16 cellular contexts compared by ENCODE assay signal in the genomic region with DNA sequence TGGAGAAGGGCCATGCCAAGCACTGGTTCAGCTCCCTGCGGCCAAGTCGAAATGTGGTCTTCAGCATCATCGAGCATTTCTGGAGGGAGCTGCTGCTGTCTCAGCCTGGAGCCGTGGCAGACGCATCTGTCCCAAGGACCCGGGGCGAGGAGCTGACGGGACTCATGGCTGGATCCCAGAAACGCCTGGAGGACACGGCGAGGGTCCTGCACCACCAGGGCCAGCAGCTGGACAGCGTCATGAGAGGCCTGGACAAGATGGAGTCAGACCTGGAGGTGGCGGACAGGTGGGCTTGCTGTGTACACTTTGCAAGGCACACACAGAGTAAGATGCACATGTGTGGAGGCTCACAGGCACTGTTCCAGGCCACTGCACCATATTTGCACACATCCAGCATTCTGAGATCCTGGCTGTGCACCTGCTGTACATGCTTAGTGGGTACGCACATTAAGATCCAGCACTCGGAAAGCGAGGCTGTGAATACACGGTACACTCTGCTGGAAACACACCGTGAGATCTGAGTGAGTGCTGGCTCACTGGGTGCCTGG. TPM values are rescaled to one million over a fixed set of nuclear protein-coding genes. Genes with fewer than 3 reads are reported as not detected.
DNase-seq lines count a peak whose midpoint lies in the region; ATAC-seq and TF ChIP-seq lines count a peak whose summit lies in the region.
"Had no signal": no experiment of that assay in that cellular context is flagged by ENCODE, and none has a peak within 500 bp of the region (broad histone marks: within the 10 kb centered on the region; RNA-seq: fewer than 3 reads in every experiment).

No MANE protein-coding gene starts in this region.

- POLR2A ChIA-PET in activated CD4-positive, alpha-beta memory T cell treated with anti-CD3 and anti-CD28 coated beads, Interleukin-2, amount 10 ng/mL, durations not matched to agents 7 days and 5 days (lab: Charles Lee) = interaction anchor here (0.7 to 1.3 kb wide), 3 partner anchors 13 to 334 kb away, joined by 3 to 5 read pairs (median 4); a partner anchor contains a TSS

- intact Hi-C loops in left ventricle myocardium inferior (cut with micrococcal nuclease) (no loop called here), left ventricle myocardium superior (cut with micrococcal nuclease) (no loop called here), esophagus muscularis mucosa (cut with DNase I) (no loop called here), transverse colon (cut with DNase I; ENCODE audit: low total_unique reads) (no loop called here)

- TF ChIP-seq CTCF in left ventricle myocardium inferior (IDR thresholded peaks at IDR 0.05; ENCODE audit: borderline replicate concordance) (no peak), esophagus muscularis mucosa (IDR thresholded peaks at IDR 0.05) (no peak), transverse colon (IDR thresholded peaks at IDR 0.05) (no peak), MM.1S (IDR thresholded peaks at IDR 0.05; ENCODE audit: low read length) (no peak), omental fat pad (IDR thresholded peaks at IDR 0.05) (no peak)

- H3K4me1 ChIP-seq in left ventricle myocardium inferior = peaks cover 56% of the 10 kb centered on the region
- H3K4me1 ChIP-seq in esophagus muscularis mucosa = peaks cover 36 to 87% (median 69%) of the 10 kb centered on the region in 4 donors
- H3K4me1 ChIP-seq in transverse colon = peaks cover 12 to 34% (median 19%) of the 10 kb centered on the region in 4 donors
- H3K4me1 ChIP-seq in MM.1S (ENCODE audit: low read length) = no peaks in the 10 kb centered on the region

- H3K79me2 ChIP-seq in MM.1S (ENCODE audit: low read length) = peaks cover 60% of the 10 kb centered on the region

- no peak overlapping the region for H3K9ac ChIP-seq in MM.1S (ENCODE audit: low read length)

- H3K36me3 Mint-ChIP-seq in activated CD4-positive, alpha-beta memory T cell treated with anti-CD3 and anti-CD28 coated beads, Interleukin-2, amount 10 ng/mL, durations not matched to agents 7 days and 5 days (ENCODE audit: low read depth) = peaks cover 55% of the 10 kb centered on the region

- in situ Hi-C loops in transverse colon (cut with MboI; ENCODE audit: low pct_ligation_motif_present in 1 of 4, low pct_unique_long_range_greater_than_20kb in 1 of 4, low sequenced_read_pairs in 3 of 4) = no loop called here

- no peak for DNase-seq in left ventricle myocardium inferior
- DNase-seq in left ventricle myocardium superior = no peak
- no peak for DNase-seq in activated CD4-positive, alpha-beta memory T cell treated with anti-CD3 and anti-CD28 coated beads, Interleukin-2, amount 10 ng/mL, durations not matched to agents 7 days and 5 days
- no peak for DNase-seq in esophagus muscularis mucosa (ENCODE audit: extremely low spot score)
- DNase-seq in transverse colon = no peak
- DNase-seq in MM.1S = no peak
- no peak for DNase-seq in superior temporal gyrus (ENCODE audit: extremely low spot score)
- DNase-seq in omental fat pad (ENCODE audit: low spot score) = no peak
- DNase-seq: activated T-cell treated with anti-CD3 and anti-CD28 coated beads, Interleukin-2, amount 50 U/mL, for 4 hours; brain microvascular endothelial cell; dermis blood vessel endothelial cell; foreskin melanocyte; midbrain; NCI-H187; NCI-H345 had no signal

- H2AFZ ChIP-seq in MM.1S (ENCODE audit: low read length) = no peak overlapping the region

- H3K9me3 Mint-ChIP-seq in activated CD4-positive, alpha-beta memory T cell treated with anti-CD3 and anti-CD28 coated beads, Interleukin-2, amount 10 ng/mL, durations not matched to agents 7 days and 5 days = no peaks in the 10 kb centered on the region
- H3K9me3 Mint-ChIP-seq: activated T-cell treated with anti-CD3 and anti-CD28 coated beads, Interleukin-2, amount 50 U/mL, for 4 hours; IgD-negative memory B cell had no signal

- H3F3A ChIP-seq in MM.1S (ENCODE audit: insufficient read depth, low read length) = no peaks in the 10 kb centered on the region

- no peak for TF ChIP-seq POLR2A in esophagus muscularis mucosa (IDR thresholded peaks at IDR 0.05; ENCODE audit: low read depth)
- TF ChIP-seq POLR2A in transverse colon (IDR thresholded peaks at IDR 0.05) = no peak

- H3K27me3 ChIP-seq in left ventricle myocardium inferior (ENCODE audit: low read depth) (no peaks in the 10 kb centered on the region), esophagus muscularis mucosa (no peaks in the 10 kb centered on the region), transverse colon (no peaks in the 10 kb centered on the region), MM.1S (replicated peaks; ENCODE audit: insufficient read depth, low read length) (no peaks in the 10 kb centered on the region)
- H3K27me3 ChIP-seq: brain microvascular endothelial cell had no signal

- H3K9me2 ChIP-seq in MM.1S (replicated peaks; ENCODE audit: insufficient read depth, low read length) = no peaks in the 10 kb centered on the region

- H3K27ac ChIP-seq in left ventricle myocardium inferior (replicated peaks) (peak overlapping the region; percentile 70), esophagus muscularis mucosa (replicated peaks in 1 of 4) (peak overlapping the region; percentile 75 to 87 (median 82)), transverse colon (peak overlapping the region; percentile 60 to 90 (median 70)), MM.1S (ENCODE audit: low read length) (no peak overlapping the region)
- H3K27ac ChIP-seq: brain microvascular endothelial cell had no signal

- no peaks in the 10 kb centered on the region for H4K20me1 ChIP-seq in MM.1S (ENCODE audit: insufficient read depth, low read length)

- CTCF ChIA-PET in activated CD4-positive, alpha-beta memory T cell treated with anti-CD3 and anti-CD28 coated beads, Interleukin-2, amount 10 ng/mL, durations not matched to agents 7 days and 5 days (lab: Charles Lee) = no interaction called here

- peak overlapping the region; percentile 97 for H3K27ac Mint-ChIP-seq in activated CD4-positive, alpha-beta memory T cell treated with anti-CD3 and anti-CD28 coated beads, Interleukin-2, amount 10 ng/mL, durations not matched to agents 7 days and 5 days
- H3K27ac Mint-ChIP-seq: IgD-negative memory B cell had no signal

- WGBS in esophagus muscularis mucosa = 84% methylated on average over 16 of the region's 18 CpGs
- 88% methylated on average over 16 of the region's 18 CpGs; no CpG with 5 or more reads in 1 of the 2 donors for WGBS in transverse colon (ENCODE audit: low coverage in 1 of 2), 2 donors

- no peaks in the 10 kb centered on the region for H3K27me3 Mint-ChIP-seq in activated CD4-positive, alpha-beta memory T cell treated with anti-CD3 and anti-CD28 coated beads, Interleukin-2, amount 10 ng/mL, durations not matched to agents 7 days and 5 days
- H3K27me3 Mint-ChIP-seq: IgD-negative memory B cell had no signal

- H3K36me3 ChIP-seq in left ventricle myocardium inferior (peaks cover 16% of the 10 kb centered on the region), esophagus muscularis mucosa (peaks cover 0 to 33% (median 23%) of the 10 kb centered on the region in 4 donors), transverse colon (no peaks in the 10 kb centered on the region), MM.1S (replicated peaks; ENCODE audit: insufficient read depth, low read length) (no peaks in the 10 kb centered on the region)
- H3K36me3 ChIP-seq: brain microvascular endothelial cell had no signal

- TF ChIP-seq EP300 in esophagus muscularis mucosa (IDR thresholded peaks at IDR 0.05) = no peak
- no peak for TF ChIP-seq EP300 in transverse colon (IDR thresholded peaks at IDR 0.05; ENCODE audit: low read depth)

- H3K4me3 Mint-ChIP-seq in activated CD4-positive, alpha-beta memory T cell treated with anti-CD3 and anti-CD28 coated beads, Interleukin-2, amount 10 ng/mL, durations not matched to agents 7 days and 5 days = peak overlapping the region; percentile 57
- H3K4me3 Mint-ChIP-seq: activated T-cell treated with anti-CD3 and anti-CD28 coated beads, Interleukin-2, amount 50 U/mL, for 4 hours; IgD-negative memory B cell had no signal

- H3K9me3 ChIP-seq in left ventricle myocardium inferior (replicated peaks) = no peaks in the 10 kb centered on the region
- H3K9me3 ChIP-seq in esophagus muscularis mucosa = no peaks in the 10 kb centered on the region
- H3K9me3 ChIP-seq in transverse colon = no peaks in the 10 kb centered on the region
- no peaks in the 10 kb centered on the region for H3K9me3 ChIP-seq in MM.1S (replicated peaks; ENCODE audit: insufficient read depth, low read length)

- H3K4me2 ChIP-seq in MM.1S (ENCODE audit: low read depth, low read length) = no peak overlapping the region

- ATAC-seq in left ventricle myocardium superior (no peak), omental fat pad (ENCODE audit: low FRiP score) (no peak)

- H3K4me3 ChIP-seq in left ventricle myocardium inferior (no peak overlapping the region), esophagus muscularis mucosa (no peak overlapping the region), transverse colon (no peak overlapping the region), MM.1S (ENCODE audit: low read length) (no peak overlapping the region)

- peaks cover 87% of the 10 kb centered on the region for H3K4me1 Mint-ChIP-seq in activated CD4-positive, alpha-beta memory T cell treated with anti-CD3 and anti-CD28 coated beads, Interleukin-2, amount 10 ng/mL, durations not matched to agents 7 days and 5 days

RNA-seq across cellular contexts. Expression of a gene that starts 12.8 kb away (rescaled TPM):
- 45.9 TPM for total RNA-seq in left ventricle myocardium inferior
- total RNA-seq in left ventricle myocardium superior = 36.4 TPM
- 10 to 100 TPM; 55.3 to 59.4 TPM for total RNA-seq in activated CD4-positive, alpha-beta memory T cell treated with anti-CD3 and anti-CD28 coated beads, Interleukin-2, amount 10 ng/mL, durations not matched to agents 7 days and 5 days
- 10 to 100 TPM; 26.6 to 41.0 (median 38.8) TPM for total RNA-seq in esophagus muscularis mucosa
- 10 to 100 TPM; 24.1 to 49.0 (median 38.4) TPM for total RNA-seq in transverse colon
- 10 to 100 TPM; 23.7 to 63.2 (median 31.2) TPM for total RNA-seq in omental fat pad

RNA-seq across cellular contexts. Expression of a gene that starts 12.9 kb away (rescaled TPM):
- total RNA-seq in left ventricle myocardium inferior (7.0 TPM), left ventricle myocardium superior (8.0 TPM), esophagus muscularis mucosa (10 to 100 TPM; 10.8 to 18.4 (median 14.2) TPM), transverse colon (10 to 100 TPM in 3 of 4 donors, 1 to 10 TPM in 1; 6.8 to 52.7 (median 19.8) TPM), omental fat pad (10 to 100 TPM; 22.7 to 33.9 (median 25.1) TPM)
- 10 to 100 TPM; 23.7 to 25.0 TPM for total RNA-seq in activated CD4-positive, alpha-beta memory T cell treated with anti-CD3 and anti-CD28 coated beads, Interleukin-2, amount 10 ng/mL, durations not matched to agents 7 days and 5 days
